Comparison of ENCODE assay signal across 26 cellular contexts in the genomic region with DNA sequence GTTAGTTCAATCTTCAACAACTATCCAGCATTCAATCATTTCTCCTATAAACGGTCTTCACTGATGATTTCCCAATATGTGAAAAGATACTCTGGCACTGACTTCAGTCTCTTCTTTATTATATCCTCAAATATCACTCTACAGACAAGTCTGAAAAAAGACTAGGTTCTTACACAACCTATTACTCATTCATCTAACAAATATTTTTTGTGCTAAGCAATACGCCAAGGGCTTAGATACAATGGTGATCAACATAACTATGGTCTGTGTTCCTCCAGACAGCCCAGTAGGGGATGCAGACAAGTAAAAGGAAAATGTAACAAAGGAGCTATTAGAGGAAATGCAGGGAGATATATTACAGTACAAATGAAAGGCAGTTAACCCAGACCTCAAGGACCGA.
A peak's percentile ranks its signal among the peaks of the same experiment; 100 is the strongest.
DNase-seq lines count a peak whose midpoint lies in the region; ATAC-seq, FAIRE-seq and TF ChIP-seq lines count a peak whose summit lies in the region.
"Had no signal": no experiment of that assay in that cellular context is flagged by ENCODE, and none has a peak within 500 bp of the region (broad histone marks: within the 10 kb centered on the region; RNA-seq: fewer than 3 reads in every experiment).

No MANE protein-coding gene starts in this region.

- FAIRE-seq in bronchial epithelial cell (lab: Jason Lieb, UNC): no peak
- peak; percentile 36 for FAIRE-seq in keratinocyte (lab: Jason Lieb, UNC)
- FAIRE-seq: colon, endometrium had no signal

- H3K9me1 ChIP-seq in keratinocyte (ENCODE audit: control insufficient read depth, extremely low read depth, insufficient read depth, low read length): no peaks in the 10 kb centered on the region

- no peak overlapping the region for H3K4me2 ChIP-seq in keratinocyte (ENCODE audit: control insufficient read depth, extremely low read depth, insufficient read depth, low read depth, low read length)

- no peaks in the 10 kb centered on the region for H4K20me1 ChIP-seq in keratinocyte (ENCODE audit: control insufficient read depth, extremely low read depth, insufficient read depth, low read length)

- peaks cover 0 to 6% (median 4%) of the 10 kb centered on the region in 4 donors for H3K4me1 Mint-ChIP-seq in CD4-positive, alpha-beta memory T cell

- no peaks in the 10 kb centered on the region for H3K36me3 ChIP-seq in bronchial epithelial cell (ENCODE audit: control insufficient read depth, insufficient read depth, low read length)
- no peaks in the 10 kb centered on the region for H3K36me3 ChIP-seq in keratinocyte (ENCODE audit: control insufficient read depth in 2 of 2, extremely low read depth in 1 of 2, insufficient read depth in 2 of 2, low read length in 2 of 2)
- no peaks in the 10 kb centered on the region for H3K36me3 ChIP-seq in CD4-positive, alpha-beta memory T cell (ENCODE audit: insufficient read depth, low read length)

- H3K36me3 Mint-ChIP-seq in CD4-positive, alpha-beta memory T cell: peaks cover 0 to 11% of the 10 kb centered on the region in 2 donors
- H3K36me3 Mint-ChIP-seq: CD8-positive, alpha-beta memory T cell had no signal

- no peak overlapping the region for H3K9ac ChIP-seq in keratinocyte (ENCODE audit: control insufficient read depth, extremely low read depth, insufficient read depth, low read length)

- no peak overlapping the region for H3K27ac Mint-ChIP-seq in CD4-positive, alpha-beta memory T cell
- H3K27ac Mint-ChIP-seq: CD8-positive, alpha-beta memory T cell; nephron progenitor cell; progenitor cell of endocrine pancreas; stimulated activated naive CD8-positive, alpha-beta T cell treated with anti-CD3 and anti-CD28 coated beads, Interleukin-15, amount 100 ng/mL, for 72 hours had no signal

- CTCF ChIA-PET in CD4-positive, alpha-beta memory T cell (lab: Charles Lee; ENCODE audit: partially characterized antibody): no interaction called here

- ATAC-seq in GM19467 (IDR thresholded peaks at IDR 0.05; ENCODE audit: unreplicated experiment): no peak
- ATAC-seq: left colon; stimulated activated naive CD8-positive, alpha-beta T cell treated with anti-CD3 and anti-CD28 coated beads, Interleukin-15, amount 100 ng/mL, for 72 hours had no signal

- dilution Hi-C loops in keratinocyte (cut with MboI; ENCODE audit: extremely low pct_ligation_motif_present, low sequenced_read_pairs): no loop called here

- POLR2A ChIA-PET in CD4-positive, alpha-beta memory T cell (lab: Charles Lee; ENCODE audit: partially characterized antibody): interaction anchor here (1.2 kb wide), 1 partner anchor 64 kb away, joined by 4 read pairs; a partner anchor contains a TSS

- H3K27ac ChIP-seq in keratinocyte (ENCODE audit: control insufficient read depth, insufficient read depth, low read length): no peak overlapping the region
- no peak overlapping the region for H3K27ac ChIP-seq in CD4-positive, alpha-beta memory T cell (ENCODE audit: low read depth, low read length)

- no peaks in the 10 kb centered on the region for H3K9me3 ChIP-seq in keratinocyte (ENCODE audit: control insufficient read depth, low read depth, low read length)
- no peaks in the 10 kb centered on the region for H3K9me3 ChIP-seq in CD4-positive, alpha-beta memory T cell (ENCODE audit: control insufficient read depth in 1 of 2, low read length in 2 of 2)

- H3K79me2 ChIP-seq in keratinocyte (ENCODE audit: control insufficient read depth, insufficient read depth, low read length): no peaks in the 10 kb centered on the region

- DNase-seq in AG08395 (ENCODE audit: low spot score): peak; percentile 39
- peak; percentile 3 for DNase-seq in HT1080 (ENCODE audit: low read depth)
- DNase-seq in bronchial epithelial cell (ENCODE audit: low read depth): peak; percentile 89
- DNase-seq in keratinocyte (ENCODE audit: low read depth, low spot score): no peak
- no peak for DNase-seq in CD4-positive, alpha-beta memory T cell
- DNase-seq in LoVo (ENCODE audit: low spot score): no peak
- DNase-seq in DMS153 treated with DMSO at 0.1 percent for 48 hours (lab: John Stamatoyannopoulos, UW; ENCODE audit: unreplicated experiment): no peak
- DNase-seq: activated CD4-positive, alpha-beta T cell treated with anti-CD3 and anti-CD28 coated beads, Interleukin-2, amount 50 U/mL, for 48 hours; activated naive CD4-positive, alpha-beta T cell treated with Interleukin-2 at 50 U/mL for 16 hours; aorta; CD8-positive, alpha-beta memory T cell; GOT3; left colon; NCI-H1436 treated with DMSO at 0.1 percent for 48 hours; NCI-H2171 treated with DMSO at 0.1 percent for 48 hours; NCI-H774; nephron progenitor cell; SIG-M5; stimulated activated CD4-positive, alpha-beta T cell treated with anti-CD3 and anti-CD28 coated beads, Interleukin-2, amount 100 ng/mL, for 48 hours; stimulated activated naive CD8-positive, alpha-beta T cell treated with anti-CD3 and anti-CD28 coated beads, Interleukin-15, amount 100 ng/mL, for 72 hours; T-helper 1 cell had no signal

- H3K27me3 ChIP-seq in bronchial epithelial cell (ENCODE audit: control insufficient read depth, insufficient read depth, low read length): no peaks in the 10 kb centered on the region
- H3K27me3 ChIP-seq in keratinocyte (ENCODE audit: control insufficient read depth, extremely low read depth, insufficient read depth, low read length): no peaks in the 10 kb centered on the region
- H3K27me3 ChIP-seq in CD4-positive, alpha-beta memory T cell (ENCODE audit: insufficient read depth, low read length): no peaks in the 10 kb centered on the region

- H2AFZ ChIP-seq in keratinocyte (ENCODE audit: control insufficient read depth, low read length): no peak overlapping the region

- intact Hi-C loops in CD4-positive, alpha-beta memory T cell (cut with micrococcal nuclease): no loop called here

- H3K4me1 ChIP-seq in keratinocyte (ENCODE audit: control insufficient read depth, extremely low read depth, insufficient read depth, low read length): peaks cover 15% of the 10 kb centered on the region
- H3K4me1 ChIP-seq in CD4-positive, alpha-beta memory T cell (ENCODE audit: insufficient read depth, low read length): no peaks in the 10 kb centered on the region

- no peaks in the 10 kb centered on the region for H3K27me3 Mint-ChIP-seq in CD4-positive, alpha-beta memory T cell
- H3K27me3 Mint-ChIP-seq: CD8-positive, alpha-beta memory T cell; progenitor cell of endocrine pancreas; stimulated activated naive CD8-positive, alpha-beta T cell treated with anti-CD3 and anti-CD28 coated beads, Interleukin-15, amount 100 ng/mL, for 72 hours had no signal

- no peak overlapping the region for H3K4me3 Mint-ChIP-seq in CD4-positive, alpha-beta memory T cell
- H3K4me3 Mint-ChIP-seq: CD8-positive, alpha-beta memory T cell; nephron progenitor cell; stimulated activated naive CD8-positive, alpha-beta T cell treated with anti-CD3 and anti-CD28 coated beads, Interleukin-15, amount 100 ng/mL, for 72 hours had no signal

- H3K4me3 ChIP-seq in bronchial epithelial cell (ENCODE audit: low read depth, low read length) (no peak overlapping the region), keratinocyte (ENCODE audit: control insufficient read depth in 2 of 3, extremely low read depth in 1 of 3, insufficient read depth in 2 of 3, low read depth in 1 of 3, low read length in 3 of 3) (no peak overlapping the region)
- H3K4me3 ChIP-seq in CD4-positive, alpha-beta memory T cell (ENCODE audit: low read length in 2 of 2): no peak overlapping the region
- H3K4me3 ChIP-seq: skin epidermis had no signal

- TF ChIP-seq CTCF in bronchial epithelial cell (IDR thresholded peaks at IDR 0.05; ENCODE audit: insufficient read depth, low read length, severe bottlenecking): no peak
- TF ChIP-seq CTCF in keratinocyte (optimal IDR thresholded peaks at IDR 0.05 in 1 of 3, IDR thresholded peaks at IDR 0.05 in 1 of 3, conservative IDR thresholded peaks at IDR 0.05 in 1 of 3; ENCODE audit: extremely low read depth in 1 of 3, insufficient read depth in 2 of 3, low read length in 3 of 3): no peak

- no peaks in the 10 kb centered on the region for H3K9me3 Mint-ChIP-seq in CD4-positive, alpha-beta memory T cell
- H3K9me3 Mint-ChIP-seq: CD8-positive, alpha-beta memory T cell; nephron progenitor cell; stimulated activated naive CD8-positive, alpha-beta T cell treated with anti-CD3 and anti-CD28 coated beads, Interleukin-15, amount 100 ng/mL, for 72 hours had no signal

Comparison
In these comparisons a context has a peak if more than half of its experiments do, and no peak if none do; other contexts are left out.
1. DNase-seq: peak in AG08395 (single experiment), HT1080 (single experiment) and bronchial epithelial cell (single experiment); none in keratinocyte (single experiment), CD4-positive, alpha-beta memory T cell (0 of 5), LoVo (single experiment) and DMS153 treated with DMSO at 0.1 percent for 48 hours (single experiment).